34 cellular contexts compared by ENCODE assay signal in the genomic region with DNA sequence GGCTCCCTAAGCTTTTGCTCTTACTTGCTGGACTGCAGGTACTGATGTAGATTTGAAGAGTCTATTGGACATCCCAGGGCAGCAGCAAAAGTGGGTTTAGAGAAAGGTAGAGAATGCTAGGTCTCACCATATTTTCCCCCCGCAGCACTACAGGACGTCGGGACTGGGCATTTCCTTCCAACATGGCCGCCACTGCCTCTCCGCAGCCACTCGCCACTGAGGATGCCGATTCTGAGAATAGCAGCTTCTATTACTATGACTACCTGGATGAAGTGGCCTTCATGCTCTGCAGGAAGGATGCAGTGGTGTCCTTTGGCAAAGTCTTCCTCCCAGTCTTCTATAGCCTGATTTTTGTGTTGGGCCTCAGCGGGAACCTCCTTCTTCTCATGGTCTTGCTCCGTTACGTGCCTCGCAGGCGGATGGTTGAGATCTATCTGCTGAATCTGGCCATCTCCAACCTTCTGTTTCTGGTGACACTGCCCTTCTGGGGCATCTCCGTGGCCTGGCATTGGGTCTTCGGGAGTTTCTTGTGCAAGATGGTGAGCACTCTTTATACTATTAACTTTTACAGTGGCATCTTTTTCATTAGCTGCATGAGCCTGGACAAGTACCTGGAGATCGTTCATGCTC. TPM values are rescaled to one million over a fixed set of nuclear protein-coding genes. Genes with fewer than 3 reads are reported as not detected.
"Had no signal": no experiment of that assay in that cellular context is flagged by ENCODE, and none has a peak within 500 bp of the region (broad histone marks: within the 10 kb centered on the region; RNA-seq: fewer than 3 reads in every experiment).

No MANE protein-coding gene starts in this region.

- H2AFZ ChIP-seq: parathyroid adenoma had no signal

- H3K36me3 ChIP-seq: heart right ventricle, left lung, right atrium auricular region, right lobe of liver, upper lobe of left lung, vagina had no signal

- H3K4me1 Mint-ChIP-seq: mesothelial cell of epicardium; naive B cell; natural killer cell; nephron progenitor cell; stimulated activated memory B cell treated with anti-CD40 and anti-IgM and Interleukin-4, amounts not matched to agents 10 μg/mL and 1 μg/mL and 100 μg/mL, for 72 hours; stimulated activated naive CD8-positive, alpha-beta T cell treated with anti-CD3 and anti-CD28 coated beads, Interleukin-15, amount 100 ng/mL, for 72 hours had no signal

- ATAC-seq: heart right ventricle; left colon; left lung; natural killer cell; right lobe of liver; stimulated activated memory B cell treated with anti-CD40 and anti-IgM and Interleukin-4, amounts not matched to agents 10 μg/mL and 1 μg/mL and 100 μg/mL, for 72 hours; stimulated activated naive CD8-positive, alpha-beta T cell treated with anti-CD3 and anti-CD28 coated beads, Interleukin-15, amount 100 ng/mL, for 72 hours had no signal

- H3K27ac Mint-ChIP-seq: mesothelial cell of epicardium; naive B cell; natural killer cell; nephron progenitor cell; progenitor cell of endocrine pancreas; stimulated activated memory B cell treated with anti-CD40 and anti-IgM and Interleukin-4, amounts not matched to agents 10 μg/mL and 1 μg/mL and 100 μg/mL, for 72 hours; stimulated activated naive CD8-positive, alpha-beta T cell treated with anti-CD3 and anti-CD28 coated beads, Interleukin-15, amount 100 ng/mL, for 72 hours had no signal

- H3K27me3 ChIP-seq: heart right ventricle, left lung, right atrium auricular region, right lobe of liver, tibial nerve, upper lobe of left lung, vagina had no signal

- H3K27me3 Mint-ChIP-seq: stimulated activated memory B cell treated with anti-CD40 and anti-IgM and Interleukin-4, amounts not matched to agents 10 μg/mL and 1 μg/mL and 100 μg/mL, for 72 hours had no signal

- DNase-seq: heart right ventricle; hippocampal formation; kidney; left colon; left lung; mesendoderm; naive B cell; natural killer cell; nephron progenitor cell; nucleus accumbens; right lobe of liver; stimulated activated CD4-positive, alpha-beta T cell treated with anti-CD3 and anti-CD28 coated beads, Interleukin-1b, Interleukin-23, amount 100 ng/mL, for 48 hours; stimulated activated CD4-positive, alpha-beta T cell treated with anti-CD3 and anti-CD28 coated beads, Interleukin-2, amount 100 ng/mL, for 48 hours; stimulated activated CD4-positive, alpha-beta T cell treated with anti-CD3 and anti-CD28 coated beads, Interleukin-4, amount 100 ng/mL, for 4 hours; stimulated activated CD8-positive, alpha-beta memory T cell treated with anti-CD3 and anti-CD28 coated beads, Interleukin-4, amount 100 ng/mL, for 48 hours; stimulated activated naive CD4-positive, alpha-beta T cell treated with Interleukin-2 at 50 U/mL for 16 hours; stimulated activated naive CD8-positive, alpha-beta T cell treated with anti-CD3 and anti-CD28 coated beads, Interleukin-15, amount 100 ng/mL, for 72 hours; substantia nigra; upper lobe of left lung had no signal

- H3K36me3 Mint-ChIP-seq: mesothelial cell of epicardium; natural killer cell; stimulated activated memory B cell treated with anti-CD40 and anti-IgM and Interleukin-4, amounts not matched to agents 10 μg/mL and 1 μg/mL and 100 μg/mL, for 72 hours had no signal

- H3K4me3 Mint-ChIP-seq: mesothelial cell of epicardium; naive B cell; natural killer cell; nephron progenitor cell; stimulated activated memory B cell treated with anti-CD40 and anti-IgM and Interleukin-4, amounts not matched to agents 10 μg/mL and 1 μg/mL and 100 μg/mL, for 72 hours; stimulated activated naive CD8-positive, alpha-beta T cell treated with anti-CD3 and anti-CD28 coated beads, Interleukin-15, amount 100 ng/mL, for 72 hours had no signal

- H3K27ac ChIP-seq: heart right ventricle, left lung, parathyroid adenoma, right atrium auricular region, right lobe of liver, tibial nerve, upper lobe of left lung, vagina had no signal

- H3K9me3 ChIP-seq: left lung, right atrium auricular region, right lobe of liver, upper lobe of left lung, vagina had no signal

- H3K4me1 ChIP-seq: heart right ventricle, left lung, parathyroid adenoma, right atrium auricular region, tibial nerve, upper lobe of left lung, vagina had no signal

- H3K4me2 ChIP-seq: smooth muscle cell had no signal

- H3K4me3 ChIP-seq: heart right ventricle, left lung, lung, right atrium auricular region, right lobe of liver, smooth muscle cell, tibial nerve, upper lobe of left lung, vagina had no signal

- H3K9ac ChIP-seq: parathyroid adenoma had no signal

RNA-seq across cellular contexts. Expression of gene CYP8B1, which starts 11.2 kb away (rescaled TPM):
- total RNA-seq: heart right ventricle, left colon, left lung, lower leg skin, mesothelial cell of epicardium, natural killer cell, osteocyte, progenitor cell of endocrine pancreas, pulmonary artery endothelial cell, right atrium auricular region, skeletal muscle tissue, smooth muscle cell, temporal lobe, tibial nerve, urinary bladder, vagina had no signal
- polyA plus RNA-seq: heart right ventricle, smooth muscle cell had no signal

RNA-seq across cellular contexts. Expression of gene ZNF662, which starts 41.5 kb away (rescaled TPM):
- total RNA-seq: osteocyte had no signal
- polyA plus RNA-seq: smooth muscle cell had no signal

RNA-seq across cellular contexts. Expression of gene ACKR2, which starts 55.2 kb away (rescaled TPM):
- total RNA-seq: pulmonary artery endothelial cell had no signal
